ENCODE assay signal across 1 cellular context in genomic region chr5:67215592-67216471, GRCh38.
TF ChIP-seq lines count a peak whose summit lies in the region.

No MANE protein-coding gene starts in this region.

TF ChIP-seq in K562, 482 proteins besides CTCF, POLR2A, EP300 and RAD21 (continued from another document):
- TF ChIP-seq HES1 (IDR thresholded peaks at IDR 0.05; ENCODE audit: low read depth) (no peak), TCF7 (IDR thresholded peaks at IDR 0.05; ENCODE audit: borderline replicate concordance) (no peak), GABPA (tag; conservative IDR thresholded peaks at IDR 0.05; ENCODE audit: low read depth) (peak; percentile 76), ZBTB43 (CRISPR knock-in tag; IDR thresholded peaks at IDR 0.05) (no peak)
TF ChIP-seq in K562: peak in this region for 17.
